ENCODE assay signal across 24 cellular contexts in genomic region chr11:54558919-54559318, GRCh38. TPM values are rescaled to one million over a fixed set of nuclear protein-coding genes. Genes with fewer than 3 reads are reported as not detected.
DNase-seq lines count a peak whose midpoint lies in the region; ATAC-seq and TF ChIP-seq lines count a peak whose summit lies in the region.
"Had no signal": no experiment of that assay in that cellular context is flagged by ENCODE, and none has a peak within 500 bp of the region (broad histone marks: within the 10 kb centered on the region; RNA-seq: fewer than 3 reads in every experiment).

No MANE protein-coding gene starts in this region.

- no peaks in the 10 kb centered on the region for H3K79me2 ChIP-seq in PC-3 (ENCODE audit: low read length)
- H3K79me2 ChIP-seq: hepatocyte had no signal

- no peaks in the 10 kb centered on the region for H3F3A ChIP-seq in PC-3 (ENCODE audit: low read length, unreplicated experiment)

- CTCF ChIA-PET in PC-3 (lab: Charles Lee) = no interaction called here

- intact Hi-C loops in PC-3 (cut with micrococcal nuclease) = no loop called here

- H3K9ac ChIP-seq in PC-3 (ENCODE audit: low read length) = no peak overlapping the region

- no peaks in the 10 kb centered on the region for H3K27me3 ChIP-seq in PC-3 (ENCODE audit: low read length)
- no peaks in the 10 kb centered on the region for H3K27me3 ChIP-seq in foreskin keratinocyte
- H3K27me3 ChIP-seq: hepatocyte, left lung, sigmoid colon, vagina had no signal

- no peaks in the 10 kb centered on the region for H3K36me3 ChIP-seq in PC-3 (ENCODE audit: low read depth, low read length)
- H3K36me3 ChIP-seq: left lung, sigmoid colon, vagina had no signal

- H3K9me2 ChIP-seq in PC-3 (replicated peaks; ENCODE audit: low read length) = no peaks in the 10 kb centered on the region

- DNase-seq in DMS53 treated with DMSO at 0.1 percent for 48 hours (lab: John Stamatoyannopoulos, UW; ENCODE audit: unreplicated experiment) = peak; percentile 21
- no peak for DNase-seq in HFF-Myc (ENCODE audit: extremely low read depth, low read depth)
- DNase-seq in PC-3 = peak; percentile 4
- no peak for DNase-seq in foreskin keratinocyte
- no peak for DNase-seq in COLO668 (lab: John Stamatoyannopoulos, UW; ENCODE audit: unreplicated experiment)
- no peak for DNase-seq in NCI-H2171 (lab: John Stamatoyannopoulos, UW)
- DNase-seq: activated CD4-positive, alpha-beta memory T cell treated with anti-CD3 and anti-CD28 coated beads, Interleukin-2, amount 10 ng/mL, durations not matched to agents 7 days and 5 days; activated CD4-positive, CD25-positive, alpha-beta regulatory T cell treated with anti-CD3 and anti-CD28 coated beads, Interleukin-2, amount 50 U/mL, for 72 hours; activated naive CD8-positive, alpha-beta T cell treated with anti-CD3 and anti-CD28 coated beads for 36 hours; CD4-positive, alpha-beta memory T cell; left lung; NCI-H146; Right ventricle myocardium superior; sigmoid colon; stimulated activated CD4-positive, alpha-beta T cell treated with anti-CD3 and anti-CD28 coated beads, Interleukin-15, amount 100 ng/mL, for 24 hours had no signal

- H3K27ac ChIP-seq in PC-3 (ENCODE audit: low read length) = no peak overlapping the region
- H3K27ac ChIP-seq in foreskin keratinocyte = no peak overlapping the region
- H3K27ac ChIP-seq: hepatocyte, left lung, sigmoid colon, vagina had no signal

- H3K9me3 ChIP-seq in PC-3 (ENCODE audit: low read length) = peaks cover 19% of the 10 kb centered on the region

- POLR2A ChIA-PET in PC-3 (lab: Charles Lee; ENCODE audit: unreplicated experiment) = no interaction called here

- H3K4me3 ChIP-seq in HFF-Myc (replicated peaks; ENCODE audit: low read depth, low read length) = no peak overlapping the region
- no peak overlapping the region for H3K4me3 ChIP-seq in PC-3 (ENCODE audit: low read length)
- H3K4me3 ChIP-seq: hepatocyte, left lung, sigmoid colon, vagina had no signal

- H2AFZ ChIP-seq in PC-3 (ENCODE audit: low read length) = no peak overlapping the region
- H2AFZ ChIP-seq: hepatocyte had no signal

- TF ChIP-seq CTCF in HFF-Myc (IDR thresholded peaks at IDR 0.05; ENCODE audit: low read depth, low read length, missing control alignments) (peak; percentile 8), PC-3 (conservative IDR thresholded peaks at IDR 0.05; ENCODE audit: low read depth, low read length) (0 out of 2 replicates have a peak, but pooled peaks have one; percentile 23), foreskin keratinocyte (conservative IDR thresholded peaks at IDR 0.05) (peak; percentile 5)

- H4K20me1 ChIP-seq in PC-3 (ENCODE audit: low read length) = no peaks in the 10 kb centered on the region

- no peak overlapping the region for H3K4me2 ChIP-seq in PC-3 (ENCODE audit: low read length)
- H3K4me2 ChIP-seq: hepatocyte had no signal

- BruUV-seq in PC-3 (replicated peaks; lab: Mats Ljungman, UMichigan) = no TSS peak

- ATAC-seq in PC-3 = no peak
- ATAC-seq in foreskin keratinocyte = no peak
- no peak for ATAC-seq in GM18870 (IDR thresholded peaks at IDR 0.05; ENCODE audit: unreplicated experiment)
- ATAC-seq: esophagus mucosa, left lung had no signal

- H3K4me1 ChIP-seq in PC-3 (ENCODE audit: insufficient read depth, low read length) = no peaks in the 10 kb centered on the region
- H3K4me1 ChIP-seq in foreskin keratinocyte = no peaks in the 10 kb centered on the region
- H3K4me1 ChIP-seq: left lung, sigmoid colon, vagina had no signal

RNA-seq across cellular contexts. Expression of gene OR4C46, which starts 44.9 kb away (rescaled TPM):
- total RNA-seq in PC-3 (2014; rRNA removed) (not detected in 2 replicates), foreskin keratinocyte (not detected in 2 replicates)
- not detected in 2 replicates for polyA plus RNA-seq in foreskin keratinocyte
- total RNA-seq: activated CD4-positive, alpha-beta memory T cell treated with anti-CD3 and anti-CD28 coated beads, Interleukin-2, amount 10 ng/mL, durations not matched to agents 7 days and 5 days; activated naive CD8-positive, alpha-beta T cell treated with anti-CD3 and anti-CD28 coated beads for 36 hours; astrocyte; CD4-positive, alpha-beta memory T cell; esophagus mucosa; frontal cortex; hepatocyte; left lung; myocyte; progenitor cell of endocrine pancreas; Right ventricle myocardium superior; sigmoid colon; vagina had no signal
- polyA plus RNA-seq: CD4-positive, alpha-beta memory T cell; hepatocyte; sigmoid colon; thymus had no signal

Comparison
In these comparisons a context has a peak if more than half of its experiments do, and no peak if none do; other contexts are left out.
1. DNase-seq: peak in DMS53 treated with DMSO at 0.1 percent for 48 hours (single experiment) and PC-3 (single experiment); none in HFF-Myc (single experiment), foreskin keratinocyte (0 of 2), COLO668 (single experiment) and NCI-H2171 (single experiment).
2. Peak in every context shown above with its lines, with median percentiles within 50 percentile points of each other: CTCF ChIP-seq.